ENCODE assay signal across 1 cellular context in the genomic region with DNA sequence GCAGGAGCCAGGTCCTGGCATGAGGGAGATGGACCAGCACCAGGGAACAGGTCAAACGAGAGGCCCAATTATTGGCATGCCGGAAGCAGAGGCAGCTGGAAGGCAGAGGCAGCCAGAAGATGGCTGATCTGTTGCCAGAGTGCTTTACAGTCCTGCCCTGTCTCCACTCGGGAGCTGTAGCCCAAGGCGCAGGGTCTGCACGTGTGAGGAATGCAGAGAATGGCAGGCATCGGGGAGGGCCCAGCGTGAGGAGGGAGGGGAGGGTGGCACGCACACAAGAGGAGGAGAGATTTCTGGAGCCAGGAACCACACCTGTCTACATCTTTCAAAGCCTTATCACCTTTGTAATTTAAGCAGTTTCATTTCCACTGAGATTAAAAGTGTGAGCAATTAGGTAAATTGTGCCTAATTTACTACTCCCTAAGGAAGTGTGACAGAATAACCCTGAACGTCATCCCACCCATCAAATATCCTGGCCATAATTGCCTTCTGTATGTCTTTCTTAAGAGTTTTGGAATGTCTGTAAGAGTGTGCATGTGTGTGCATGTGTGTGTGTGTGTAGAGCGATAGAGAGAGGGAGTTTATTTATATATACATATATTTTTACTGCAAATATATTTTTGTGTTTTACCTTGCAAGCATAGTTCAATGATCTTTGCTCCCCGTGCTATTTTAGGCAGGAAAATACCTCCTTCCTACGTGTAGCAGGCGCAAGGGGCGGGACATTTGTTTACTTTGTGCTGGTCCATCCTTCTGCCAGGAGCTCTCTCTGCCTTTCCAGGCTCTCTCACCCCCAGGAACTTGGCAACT.
TF ChIP-seq lines count a peak whose summit lies in the region.

No MANE protein-coding gene starts in this region.

TF ChIP-seq in HepG2, 621 proteins besides CTCF, POLR2A, EP300 and RAD21 (continued from another document):
- TF ChIP-seq, protein P1, sequence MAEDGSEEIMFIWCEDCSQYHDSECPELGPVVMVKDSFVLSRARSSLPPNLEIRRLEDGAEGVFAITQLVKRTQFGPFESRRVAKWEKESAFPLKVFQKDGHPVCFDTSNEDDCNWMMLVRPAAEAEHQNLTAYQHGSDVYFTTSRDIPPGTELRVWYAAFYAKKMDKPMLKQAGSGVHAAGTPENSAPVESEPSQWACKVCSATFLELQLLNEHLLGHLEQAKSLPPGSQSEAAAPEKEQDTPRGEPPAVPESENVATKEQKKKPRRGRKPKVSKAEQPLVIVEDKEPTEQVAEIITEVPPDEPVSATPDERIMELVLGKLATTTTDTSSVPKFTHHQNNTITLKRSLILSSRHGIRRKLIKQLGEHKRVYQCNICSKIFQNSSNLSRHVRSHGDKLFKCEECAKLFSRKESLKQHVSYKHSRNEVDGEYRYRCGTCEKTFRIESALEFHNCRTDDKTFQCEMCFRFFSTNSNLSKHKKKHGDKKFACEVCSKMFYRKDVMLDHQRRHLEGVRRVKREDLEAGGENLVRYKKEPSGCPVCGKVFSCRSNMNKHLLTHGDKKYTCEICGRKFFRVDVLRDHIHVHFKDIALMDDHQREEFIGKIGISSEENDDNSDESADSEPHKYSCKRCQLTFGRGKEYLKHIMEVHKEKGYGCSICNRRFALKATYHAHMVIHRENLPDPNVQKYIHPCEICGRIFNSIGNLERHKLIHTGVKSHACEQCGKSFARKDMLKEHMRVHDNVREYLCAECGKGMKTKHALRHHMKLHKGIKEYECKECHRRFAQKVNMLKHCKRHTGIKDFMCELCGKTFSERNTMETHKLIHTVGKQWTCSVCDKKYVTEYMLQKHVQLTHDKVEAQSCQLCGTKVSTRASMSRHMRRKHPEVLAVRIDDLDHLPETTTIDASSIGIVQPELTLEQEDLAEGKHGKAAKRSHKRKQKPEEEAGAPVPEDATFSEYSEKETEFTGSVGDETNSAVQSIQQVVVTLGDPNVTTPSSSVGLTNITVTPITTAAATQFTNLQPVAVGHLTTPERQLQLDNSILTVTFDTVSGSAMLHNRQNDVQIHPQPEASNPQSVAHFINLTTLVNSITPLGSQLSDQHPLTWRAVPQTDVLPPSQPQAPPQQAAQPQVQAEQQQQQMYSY (CRISPR knock-in tag; IDR thresholded peaks at IDR 0.05): no peak
- TF ChIP-seq MEF2D (CRISPR knock-in tag; IDR thresholded peaks at IDR 0.05): peak; percentile 93
- TF ChIP-seq, protein P2, sequence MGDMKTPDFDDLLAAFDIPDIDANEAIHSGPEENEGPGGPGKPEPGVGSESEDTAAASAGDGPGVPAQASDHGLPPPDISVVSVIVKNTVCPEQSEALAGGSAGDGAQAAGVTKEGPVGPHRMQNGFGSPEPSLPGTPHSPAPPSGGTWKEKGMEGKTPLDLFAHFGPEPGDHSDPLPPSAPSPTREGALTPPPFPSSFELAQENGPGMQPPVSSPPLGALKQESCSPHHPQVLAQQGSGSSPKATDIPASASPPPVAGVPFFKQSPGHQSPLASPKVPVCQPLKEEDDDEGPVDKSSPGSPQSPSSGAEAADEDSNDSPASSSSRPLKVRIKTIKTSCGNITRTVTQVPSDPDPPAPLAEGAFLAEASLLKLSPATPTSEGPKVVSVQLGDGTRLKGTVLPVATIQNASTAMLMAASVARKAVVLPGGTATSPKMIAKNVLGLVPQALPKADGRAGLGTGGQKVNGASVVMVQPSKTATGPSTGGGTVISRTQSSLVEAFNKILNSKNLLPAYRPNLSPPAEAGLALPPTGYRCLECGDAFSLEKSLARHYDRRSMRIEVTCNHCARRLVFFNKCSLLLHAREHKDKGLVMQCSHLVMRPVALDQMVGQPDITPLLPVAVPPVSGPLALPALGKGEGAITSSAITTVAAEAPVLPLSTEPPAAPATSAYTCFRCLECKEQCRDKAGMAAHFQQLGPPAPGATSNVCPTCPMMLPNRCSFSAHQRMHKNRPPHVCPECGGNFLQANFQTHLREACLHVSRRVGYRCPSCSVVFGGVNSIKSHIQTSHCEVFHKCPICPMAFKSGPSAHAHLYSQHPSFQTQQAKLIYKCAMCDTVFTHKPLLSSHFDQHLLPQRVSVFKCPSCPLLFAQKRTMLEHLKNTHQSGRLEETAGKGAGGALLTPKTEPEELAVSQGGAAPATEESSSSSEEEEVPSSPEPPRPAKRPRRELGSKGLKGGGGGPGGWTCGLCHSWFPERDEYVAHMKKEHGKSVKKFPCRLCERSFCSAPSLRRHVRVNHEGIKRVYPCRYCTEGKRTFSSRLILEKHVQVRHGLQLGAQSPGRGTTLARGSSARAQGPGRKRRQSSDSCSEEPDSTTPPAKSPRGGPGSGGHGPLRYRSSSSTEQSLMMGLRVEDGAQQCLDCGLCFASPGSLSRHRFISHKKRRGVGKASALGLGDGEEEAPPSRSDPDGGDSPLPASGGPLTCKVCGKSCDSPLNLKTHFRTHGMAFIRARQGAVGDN (CRISPR knock-in tag; IDR thresholded peaks at IDR 0.05): peak; percentile 42
- TF ChIP-seq, protein P3, sequence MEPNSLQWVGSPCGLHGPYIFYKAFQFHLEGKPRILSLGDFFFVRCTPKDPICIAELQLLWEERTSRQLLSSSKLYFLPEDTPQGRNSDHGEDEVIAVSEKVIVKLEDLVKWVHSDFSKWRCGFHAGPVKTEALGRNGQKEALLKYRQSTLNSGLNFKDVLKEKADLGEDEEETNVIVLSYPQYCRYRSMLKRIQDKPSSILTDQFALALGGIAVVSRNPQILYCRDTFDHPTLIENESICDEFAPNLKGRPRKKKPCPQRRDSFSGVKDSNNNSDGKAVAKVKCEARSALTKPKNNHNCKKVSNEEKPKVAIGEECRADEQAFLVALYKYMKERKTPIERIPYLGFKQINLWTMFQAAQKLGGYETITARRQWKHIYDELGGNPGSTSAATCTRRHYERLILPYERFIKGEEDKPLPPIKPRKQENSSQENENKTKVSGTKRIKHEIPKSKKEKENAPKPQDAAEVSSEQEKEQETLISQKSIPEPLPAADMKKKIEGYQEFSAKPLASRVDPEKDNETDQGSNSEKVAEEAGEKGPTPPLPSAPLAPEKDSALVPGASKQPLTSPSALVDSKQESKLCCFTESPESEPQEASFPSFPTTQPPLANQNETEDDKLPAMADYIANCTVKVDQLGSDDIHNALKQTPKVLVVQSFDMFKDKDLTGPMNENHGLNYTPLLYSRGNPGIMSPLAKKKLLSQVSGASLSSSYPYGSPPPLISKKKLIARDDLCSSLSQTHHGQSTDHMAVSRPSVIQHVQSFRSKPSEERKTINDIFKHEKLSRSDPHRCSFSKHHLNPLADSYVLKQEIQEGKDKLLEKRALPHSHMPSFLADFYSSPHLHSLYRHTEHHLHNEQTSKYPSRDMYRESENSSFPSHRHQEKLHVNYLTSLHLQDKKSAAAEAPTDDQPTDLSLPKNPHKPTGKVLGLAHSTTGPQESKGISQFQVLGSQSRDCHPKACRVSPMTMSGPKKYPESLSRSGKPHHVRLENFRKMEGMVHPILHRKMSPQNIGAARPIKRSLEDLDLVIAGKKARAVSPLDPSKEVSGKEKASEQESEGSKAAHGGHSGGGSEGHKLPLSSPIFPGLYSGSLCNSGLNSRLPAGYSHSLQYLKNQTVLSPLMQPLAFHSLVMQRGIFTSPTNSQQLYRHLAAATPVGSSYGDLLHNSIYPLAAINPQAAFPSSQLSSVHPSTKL (CRISPR knock-in tag; IDR thresholded peaks at IDR 0.05): 0 out of 2 replicates have a peak, but pooled peaks have one; percentile 13
- peak; percentile 26 for TF ChIP-seq TEAD3 (CRISPR knock-in tag; optimal IDR thresholded peaks at IDR 0.05; ENCODE audit: borderline replicate concordance)
